In genomic region chr7:116644628-116645027, GRCh38 we compare ENCODE assay signal across 1 cellular context.
TF ChIP-seq lines count a peak whose summit lies in the region.

No MANE protein-coding gene starts in this region.

TF ChIP-seq in GM23338, 12 proteins besides CTCF, POLR2A, EP300 and RAD21 (continued from another document):
- no peak for TF ChIP-seq REST (IDR thresholded peaks at IDR 0.05; ENCODE audit: unreplicated experiment)
